Comparison of ENCODE assay signal across 12 cellular contexts in genomic region chr7:159023746-159024145, GRCh38.
"Had no signal": no experiment of that assay in that cellular context is flagged by ENCODE, and none has a peak within 500 bp of the region (broad histone marks: within the 10 kb centered on the region; RNA-seq: fewer than 3 reads in every experiment).

No MANE protein-coding gene starts in this region.

- FAIRE-seq: small intestine had no signal

- DNase-seq: activated CD4-positive, alpha-beta T cell treated with anti-CD3 and anti-CD28 coated beads, Interleukin-2, amount 10 ng/mL, durations not matched to agents 24 days and 14 days; dermis blood vessel endothelial cell; effector memory CD8-positive, alpha-beta T cell; lower lobe of right lung; SJCRH30; small intestine; stimulated activated CD4-positive, alpha-beta T cell treated with anti-CD3 and anti-CD28 coated beads, Interleukin-4, amount 100 ng/mL, for 1 hour had no signal

- ATAC-seq: effector memory CD8-positive, alpha-beta T cell; lower lobe of right lung had no signal

- H3K79me2 ChIP-seq: hepatocyte had no signal

- H3K4me3 ChIP-seq: ascending aorta, breast epithelium, hepatocyte, lower lobe of right lung, prostate gland, right atrium auricular region, SJCRH30 had no signal

- H3K9me3 ChIP-seq: ascending aorta, breast epithelium, lower lobe of right lung, prostate gland, right atrium auricular region, SJCRH30 had no signal

- H3K4me2 ChIP-seq: hepatocyte had no signal

- H3K4me1 ChIP-seq: breast epithelium, lower lobe of right lung, SJCRH30 had no signal

- H3K27ac ChIP-seq: ascending aorta, breast epithelium, hepatocyte, lower lobe of right lung, prostate gland, right atrium auricular region, SJCRH30 had no signal

- H3K27me3 ChIP-seq: ascending aorta, breast epithelium, hepatocyte, right atrium auricular region, SJCRH30 had no signal

- H3K36me3 ChIP-seq: ascending aorta, breast epithelium, lower lobe of right lung, prostate gland, right atrium auricular region had no signal

- H2AFZ ChIP-seq: hepatocyte had no signal
